ENCODE assay signal across 22 cellular contexts in the genomic region with DNA sequence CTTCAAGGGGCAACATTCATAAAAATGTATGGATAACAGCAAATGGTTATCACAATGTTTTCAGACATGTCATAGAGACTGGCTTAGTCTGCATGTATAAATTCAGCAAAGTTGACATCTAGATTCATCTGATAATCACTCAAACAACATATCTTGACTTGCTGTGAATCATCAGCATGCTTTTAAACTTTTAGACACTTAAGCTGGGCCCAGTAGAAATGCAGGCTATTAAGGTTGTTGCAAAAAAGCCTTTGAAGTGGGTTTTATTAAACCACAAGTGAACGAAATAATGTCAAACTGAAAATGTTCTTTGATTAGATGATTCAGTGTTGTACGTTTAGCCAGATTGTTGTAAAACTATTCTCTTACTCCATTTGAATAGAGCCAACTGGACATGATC.
DNase-seq lines count a peak whose midpoint lies in the region; ATAC-seq and TF ChIP-seq lines count a peak whose summit lies in the region.
"Had no signal": no experiment of that assay in that cellular context is flagged by ENCODE, and none has a peak within 500 bp of the region (broad histone marks: within the 10 kb centered on the region; RNA-seq: fewer than 3 reads in every experiment).

No MANE protein-coding gene starts in this region.

- H3K27me3 ChIP-seq in mesenchymal stem cell (ENCODE audit: control insufficient read depth in 1 of 2, insufficient read depth in 1 of 2, low read length in 2 of 2) (no peaks in the 10 kb centered on the region), SJCRH30 (no peaks in the 10 kb centered on the region), left ventricle myocardium inferior (ENCODE audit: low read depth) (no peaks in the 10 kb centered on the region)

- 14% methylated on average over 2 of the region's 2 CpGs for WGBS in mesenchymal stem cell

- no peak overlapping the region for H2BK12ac ChIP-seq in mesenchymal stem cell (ENCODE audit: low read length in 2 of 2)

- DNase-seq in H4 (ENCODE audit: low spot score), result peak; percentile 90
- peak; percentile 9 for DNase-seq in LoVo (ENCODE audit: low spot score)
- DNase-seq in astrocyte of the cerebellum (ENCODE audit: low read depth), result peak; percentile 5
- peak; percentile 65 for DNase-seq in mesenchymal stem cell
- DNase-seq in SJCRH30, result no peak
- DNase-seq in left ventricle myocardium inferior, result no peak
- no peak for DNase-seq in OCI-M2 (lab: John Stamatoyannopoulos, UW; ENCODE audit: unreplicated experiment)
- DNase-seq: ACHN, AML-193, COR-L47, DMS153, EL, HCEC 1CT, KG1, NCI-H1105, NCI-H1694 treated with DMSO at 0.1 percent for 48 hours, NCI-H2107, NCI-H526 treated with DMSO at 0.1 percent for 48 hours, PC-3, SW 1271 had no signal

- no peak overlapping the region for H3K18ac ChIP-seq in mesenchymal stem cell (ENCODE audit: low read depth in 1 of 2, low read length in 2 of 2)

- no peak overlapping the region for H3K23ac ChIP-seq in mesenchymal stem cell (ENCODE audit: low read length in 2 of 2)

- no peak overlapping the region for H2BK15ac ChIP-seq in mesenchymal stem cell (ENCODE audit: low read depth, poor library complexity, severe bottlenecking)

- H2BK120ac ChIP-seq in mesenchymal stem cell (ENCODE audit: low read depth, low read length), result no peak overlapping the region

- H3K79me1 ChIP-seq in mesenchymal stem cell (replicated peaks; ENCODE audit: low read length, poor library complexity, severe bottlenecking), result no peaks in the 10 kb centered on the region

- H3K36me3 ChIP-seq in mesenchymal stem cell (ENCODE audit: control insufficient read depth in 1 of 2, insufficient read depth in 2 of 2, low read depth in 1 of 2, low read length in 2 of 2), result no peaks in the 10 kb centered on the region
- no peaks in the 10 kb centered on the region for H3K36me3 ChIP-seq in SJCRH30
- H3K36me3 ChIP-seq in left ventricle myocardium inferior, result no peaks in the 10 kb centered on the region

- H3K9me3 ChIP-seq in mesenchymal stem cell (ENCODE audit: control insufficient read depth, low read length) (peaks cover 19% of the 10 kb centered on the region), SJCRH30 (replicated peaks) (no peaks in the 10 kb centered on the region), left ventricle myocardium inferior (replicated peaks) (no peaks in the 10 kb centered on the region)

- no peak overlapping the region for H2AK5ac ChIP-seq in mesenchymal stem cell (ENCODE audit: low read length, severe bottlenecking)

- H4K91ac ChIP-seq in mesenchymal stem cell (ENCODE audit: low read length), result no peak overlapping the region

- H3K27ac ChIP-seq in mesenchymal stem cell (ENCODE audit: low read length, poor library complexity, severe bottlenecking), result no peak overlapping the region
- no peak overlapping the region for H3K27ac ChIP-seq in SJCRH30
- H3K27ac ChIP-seq in left ventricle myocardium inferior (replicated peaks), result no peak overlapping the region
- H3K27ac ChIP-seq: RWPE1 had no signal

- H3K4me3 ChIP-seq in astrocyte of the cerebellum (ENCODE audit: low read depth, low read length) (no peak overlapping the region), mesenchymal stem cell (ENCODE audit: insufficient read depth in 1 of 2, low read depth in 1 of 2, low read length in 2 of 2) (no peak overlapping the region), SJCRH30 (no peak overlapping the region), left ventricle myocardium inferior (no peak overlapping the region)

- H3K14ac ChIP-seq in mesenchymal stem cell (ENCODE audit: low read length in 2 of 2), result no peak overlapping the region

- H3K4ac ChIP-seq in mesenchymal stem cell (ENCODE audit: low read depth in 1 of 2, low read length in 2 of 2), result no peak overlapping the region

- intact Hi-C loops in left ventricle myocardium inferior (cut with micrococcal nuclease), result no loop called here

- H3K4me2 ChIP-seq in mesenchymal stem cell (ENCODE audit: low read length, poor library complexity, severe bottlenecking), result no peak overlapping the region

- no peak overlapping the region for H2BK5ac ChIP-seq in mesenchymal stem cell (ENCODE audit: low read depth, low read length, poor library complexity, severe bottlenecking)

- ATAC-seq in HG03469 (IDR thresholded peaks at IDR 0.05; ENCODE audit: unreplicated experiment), result no peak
- ATAC-seq: PC-3 had no signal

- no peak overlapping the region for H2AFZ ChIP-seq in mesenchymal stem cell (ENCODE audit: low read depth, low read length)

- in situ Hi-C loops in astrocyte of the cerebellum (cut with HindIII; ENCODE audit: low sequenced_read_pairs), result no loop called here

- TF ChIP-seq CTCF in astrocyte of the cerebellum (IDR thresholded peaks at IDR 0.05; ENCODE audit: low read depth, low read length, missing control alignments) (no peak), left ventricle myocardium inferior (IDR thresholded peaks at IDR 0.05; ENCODE audit: borderline replicate concordance) (no peak)

- H4K8ac ChIP-seq in mesenchymal stem cell (ENCODE audit: low read length), result no peak overlapping the region

- H3K4me1 ChIP-seq in mesenchymal stem cell (ENCODE audit: control insufficient read depth, insufficient read depth, low read depth, low read length) (no peaks in the 10 kb centered on the region), SJCRH30 (no peaks in the 10 kb centered on the region), left ventricle myocardium inferior (no peaks in the 10 kb centered on the region)

- H3K9ac ChIP-seq in mesenchymal stem cell (ENCODE audit: low read length), result no peak overlapping the region

Comparison
In these comparisons a context has a peak if more than half of its experiments do, and no peak if none do; other contexts are left out.
1. DNase-seq: peak in H4 (single experiment), LoVo (single experiment), astrocyte of the cerebellum (single experiment) and mesenchymal stem cell (single experiment); none in SJCRH30 (0 of 2), left ventricle myocardium inferior (single experiment) and OCI-M2 (single experiment).